10 cellular contexts compared by ENCODE assay signal in the genomic region with DNA sequence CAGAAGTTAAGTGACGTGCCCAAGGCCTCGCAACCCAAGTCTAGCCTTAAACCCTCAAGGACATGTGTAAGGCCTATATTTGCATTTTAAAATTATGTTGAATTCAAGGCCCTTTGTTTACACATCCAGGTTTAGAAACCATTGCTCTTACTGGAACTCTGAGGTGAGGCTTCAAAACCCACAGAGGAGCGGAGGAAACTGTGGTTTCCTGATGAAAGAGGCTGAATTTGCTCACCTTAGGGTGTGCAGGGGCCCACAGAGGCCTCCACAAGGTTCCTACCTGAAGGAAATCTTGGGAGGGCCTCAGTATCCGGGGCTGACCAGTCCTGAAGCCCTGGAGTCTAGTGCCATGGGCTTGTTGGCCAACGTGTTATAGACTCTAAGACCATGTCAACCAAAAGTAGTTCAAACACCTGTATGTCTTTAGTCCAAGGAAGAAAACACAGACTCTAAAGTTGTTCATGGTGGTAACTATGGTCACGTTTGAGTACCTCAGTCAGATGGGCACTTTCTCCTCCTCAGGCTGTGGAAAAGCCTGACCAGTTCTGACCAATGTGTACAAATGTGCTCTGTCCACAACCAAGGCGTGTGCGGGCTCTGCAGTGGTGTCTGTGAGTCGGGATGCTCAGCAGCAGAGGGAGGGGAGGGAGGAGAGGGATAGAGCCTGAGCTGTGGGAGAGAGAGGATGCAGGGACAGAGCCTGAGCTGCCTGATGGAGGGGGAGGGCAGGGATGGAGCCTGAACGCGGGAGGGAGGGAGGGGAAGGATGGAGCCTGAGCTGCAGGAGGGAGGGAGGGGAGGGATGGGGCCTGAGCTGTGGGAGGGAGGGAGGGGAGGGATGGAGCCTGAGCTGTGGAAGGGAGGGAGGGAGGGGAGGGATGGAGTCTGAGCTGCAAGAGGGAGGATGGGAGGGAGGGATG.
DNase-seq lines count a peak whose midpoint lies in the region; ATAC-seq lines count a peak whose summit lies in the region.
"Had no signal": no experiment of that assay in that cellular context is flagged by ENCODE, and none has a peak within 500 bp of the region (broad histone marks: within the 10 kb centered on the region; RNA-seq: fewer than 3 reads in every experiment).

No MANE protein-coding gene starts in this region.

- CTCF ChIA-PET in activated naive CD4-positive, alpha-beta T cell treated with anti-CD3 and anti-CD28 coated beads for 36 hours (lab: Charles Lee): interaction anchor here (0.8 kb wide), 1 partner anchor 170 kb away, joined by 3 read pairs; no protein-coding TSS in a partner anchor

- H3K9me3 Mint-ChIP-seq in activated naive CD4-positive, alpha-beta T cell treated with anti-CD3 and anti-CD28 coated beads for 36 hours: no peaks in the 10 kb centered on the region
- H3K9me3 Mint-ChIP-seq in activated T-helper 1 cell treated with anti-CD3 and anti-CD28 coated beads, Interleukin-12 subunit alpha, Interleukin-12 subunit beta, Interleukin-2, Interleukin-4 antibody, amounts not matched to agents 30 ng/mL and 10 ng/mL and 1 ng/mL, durations not matched to agents 14 hours and 24 hours and 36 hours: no peaks in the 10 kb centered on the region
- H3K9me3 Mint-ChIP-seq: central memory CD8-positive, alpha-beta T cell had no signal

- H3K27ac Mint-ChIP-seq in activated naive CD4-positive, alpha-beta T cell treated with anti-CD3 and anti-CD28 coated beads for 36 hours: no peak overlapping the region
- peak overlapping the region; percentile 12 for H3K27ac Mint-ChIP-seq in activated T-helper 1 cell treated with anti-CD3 and anti-CD28 coated beads, Interleukin-12 subunit alpha, Interleukin-12 subunit beta, Interleukin-2, Interleukin-4 antibody, amounts not matched to agents 30 ng/mL and 10 ng/mL and 1 ng/mL, durations not matched to agents 14 hours and 24 hours and 36 hours

- peaks cover 7% of the 10 kb centered on the region for H3K4me1 Mint-ChIP-seq in activated naive CD4-positive, alpha-beta T cell treated with anti-CD3 and anti-CD28 coated beads for 36 hours (ENCODE audit: low read depth)
- peaks cover 23% of the 10 kb centered on the region for H3K4me1 Mint-ChIP-seq in activated T-helper 1 cell treated with anti-CD3 and anti-CD28 coated beads, Interleukin-12 subunit alpha, Interleukin-12 subunit beta, Interleukin-2, Interleukin-4 antibody, amounts not matched to agents 30 ng/mL and 10 ng/mL and 1 ng/mL, durations not matched to agents 14 hours and 24 hours and 36 hours (ENCODE audit: low read depth)
- H3K4me1 Mint-ChIP-seq: central memory CD8-positive, alpha-beta T cell had no signal

- H3K27me3 Mint-ChIP-seq in activated naive CD4-positive, alpha-beta T cell treated with anti-CD3 and anti-CD28 coated beads for 36 hours (ENCODE audit: low read depth): peaks cover 10% of the 10 kb centered on the region
- H3K27me3 Mint-ChIP-seq in activated T-helper 1 cell treated with anti-CD3 and anti-CD28 coated beads, Interleukin-12 subunit alpha, Interleukin-12 subunit beta, Interleukin-2, Interleukin-4 antibody, amounts not matched to agents 30 ng/mL and 10 ng/mL and 1 ng/mL, durations not matched to agents 14 hours and 24 hours and 36 hours (ENCODE audit: insufficient read depth): peaks cover 24% of the 10 kb centered on the region

- no peaks in the 10 kb centered on the region for H3K36me3 Mint-ChIP-seq in activated naive CD4-positive, alpha-beta T cell treated with anti-CD3 and anti-CD28 coated beads for 36 hours (ENCODE audit: low read depth)
- peaks cover 3% of the 10 kb centered on the region for H3K36me3 Mint-ChIP-seq in activated T-helper 1 cell treated with anti-CD3 and anti-CD28 coated beads, Interleukin-12 subunit alpha, Interleukin-12 subunit beta, Interleukin-2, Interleukin-4 antibody, amounts not matched to agents 30 ng/mL and 10 ng/mL and 1 ng/mL, durations not matched to agents 14 hours and 24 hours and 36 hours (ENCODE audit: low read depth)

- H3K4me3 Mint-ChIP-seq in activated naive CD4-positive, alpha-beta T cell treated with anti-CD3 and anti-CD28 coated beads for 36 hours: no peak overlapping the region
- H3K4me3 Mint-ChIP-seq in activated T-helper 1 cell treated with anti-CD3 and anti-CD28 coated beads, Interleukin-12 subunit alpha, Interleukin-12 subunit beta, Interleukin-2, Interleukin-4 antibody, amounts not matched to agents 30 ng/mL and 10 ng/mL and 1 ng/mL, durations not matched to agents 14 hours and 24 hours and 36 hours: peak overlapping the region; percentile 26
- H3K4me3 Mint-ChIP-seq: central memory CD8-positive, alpha-beta T cell had no signal

- DNase-seq in activated naive CD4-positive, alpha-beta T cell treated with anti-CD3 and anti-CD28 coated beads for 36 hours: peak; percentile 64
- DNase-seq in activated naive CD4-positive, alpha-beta T cell (lab: John Stamatoyannopoulos, UW): no peak
- DNase-seq in activated T-helper 1 cell treated with anti-CD3 and anti-CD28 coated beads, Interleukin-12 subunit alpha, Interleukin-12 subunit beta, Interleukin-2, Interleukin-4 antibody, amounts not matched to agents 30 ng/mL and 10 ng/mL and 1 ng/mL, durations not matched to agents 14 hours and 24 hours and 36 hours (ENCODE audit: low spot score): peak; percentile 50
- peak; percentile 10 for DNase-seq in stimulated activated CD4-positive, alpha-beta T cell treated with anti-CD3 and anti-CD28 coated beads, Interleukin-2, amount 100 ng/mL, for 4 hours (ENCODE audit: low read depth)
- DNase-seq in NCI-H524 (lab: John Stamatoyannopoulos, UW): no peak
- DNase-seq: islet precursor cell had no signal

- intact Hi-C loops in activated naive CD4-positive, alpha-beta T cell treated with anti-CD3 and anti-CD28 coated beads for 36 hours (cut with micrococcal nuclease): loop anchor here (1.0 kb wide), 1 partner anchor 27 kb away; no protein-coding TSS in a partner anchor
- intact Hi-C loops in activated T-helper 1 cell treated with anti-CD3 and anti-CD28 coated beads, Interleukin-12 subunit alpha, Interleukin-12 subunit beta, Interleukin-2, Interleukin-4 antibody, amounts not matched to agents 30 ng/mL and 10 ng/mL and 1 ng/mL, durations not matched to agents 14 hours and 24 hours and 36 hours (cut with micrococcal nuclease): loop anchor here (2.0 to 5.0 kb wide), 2 partner anchors 26 to 566 kb away; no protein-coding TSS in a partner anchor

- ATAC-seq in HG02798 (IDR thresholded peaks at IDR 0.05; ENCODE audit: poor library complexity, unreplicated experiment): peak; percentile 41
- ATAC-seq in GM19035 (IDR thresholded peaks at IDR 0.05; ENCODE audit: unreplicated experiment): no peak
- no peak for ATAC-seq in GM18520 (IDR thresholded peaks at IDR 0.05; ENCODE audit: unreplicated experiment)

Comparison
In these comparisons a context has a peak if more than half of its experiments do, and no peak if none do; other contexts are left out.
1. DNase-seq: peak in activated naive CD4-positive, alpha-beta T cell treated with anti-CD3 and anti-CD28 coated beads for 36 hours (single experiment), activated T-helper 1 cell treated with anti-CD3 and anti-CD28 coated beads, Interleukin-12 subunit alpha, Interleukin-12 subunit beta, Interleukin-2, Interleukin-4 antibody, amounts not matched to agents 30 ng/mL and 10 ng/mL and 1 ng/mL, durations not matched to agents 14 hours and 24 hours and 36 hours (single experiment) and stimulated activated CD4-positive, alpha-beta T cell treated with anti-CD3 and anti-CD28 coated beads, Interleukin-2, amount 100 ng/mL, for 4 hours (single experiment); none in activated naive CD4-positive, alpha-beta T cell (0 of 4) and NCI-H524 (0 of 2).